ENCODE assay signal across 13 cellular contexts in the genomic region with DNA sequence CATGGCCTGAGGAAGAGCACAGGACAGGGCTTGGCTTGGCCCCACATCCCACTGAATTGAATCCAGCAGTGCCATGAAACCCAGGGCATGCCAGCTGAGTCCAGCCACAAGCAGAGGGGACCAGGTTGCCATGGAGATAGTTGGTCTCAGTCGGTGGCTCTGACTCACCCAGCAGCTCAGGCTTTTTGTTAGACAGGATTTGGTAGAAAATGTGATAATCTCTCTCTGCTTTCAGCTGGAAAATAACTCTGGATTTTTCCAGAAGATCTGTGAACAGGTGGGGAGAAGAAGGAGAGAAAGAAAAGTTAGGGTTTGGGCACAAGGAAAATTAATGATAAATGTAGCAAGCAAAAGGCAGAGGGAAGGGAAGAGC. TPM values are rescaled to one million over a fixed set of nuclear protein-coding genes. Genes with fewer than 3 reads are reported as not detected.
A peak's percentile ranks its signal among the peaks of the same experiment; 100 is the strongest.
DNase-seq lines count a peak whose midpoint lies in the region; ATAC-seq, FAIRE-seq and TF ChIP-seq lines count a peak whose summit lies in the region.
"Had no signal": no experiment of that assay in that cellular context is flagged by ENCODE, and none has a peak within 500 bp of the region (broad histone marks: within the 10 kb centered on the region; RNA-seq: fewer than 3 reads in every experiment).

No MANE protein-coding gene starts in this region.

- ATAC-seq in HG02798 (IDR thresholded peaks at IDR 0.05; ENCODE audit: poor library complexity, unreplicated experiment): no peak
- ATAC-seq: foreskin keratinocyte had no signal

- TF ChIP-seq CTCF in vagina (IDR thresholded peaks at IDR 0.05): no peak

- no peak overlapping the region for H3K27ac ChIP-seq in vagina
- H3K27ac ChIP-seq: foreskin keratinocyte had no signal

- no peaks in the 10 kb centered on the region for H3K4me1 ChIP-seq in vagina
- H3K4me1 ChIP-seq: foreskin keratinocyte had no signal

- no peaks in the 10 kb centered on the region for H3K9me3 ChIP-seq in vagina

- no peak for FAIRE-seq in H54 (lab: Jason Lieb, UNC)

- H3K4me3 ChIP-seq in vagina: no peak overlapping the region

- H3K36me3 ChIP-seq in vagina: no peaks in the 10 kb centered on the region

- DNase-seq in AG08396 (ENCODE audit: low spot score): peak; percentile 46
- DNase-seq in H54 (ENCODE audit: insufficient read length, low spot score): peak; percentile 23
- DNase-seq in astrocyte of the hippocampus (ENCODE audit: low read depth, low spot score): peak; percentile 77
- peak; percentile 13 for DNase-seq in middle frontal gyrus (ENCODE audit: extremely low spot score, low spot score)
- no peak for DNase-seq in MV-4-11 (lab: John Stamatoyannopoulos, UW)
- DNase-seq in NCI-H510A treated with DMSO at 0.1 percent for 48 hours (lab: John Stamatoyannopoulos, UW): no peak
- no peak for DNase-seq in vagina (ENCODE audit: extremely low spot score in 2 of 2)
- DNase-seq: activated CD4-positive, alpha-beta T cell treated with anti-CD3 and anti-CD28 coated beads, Interleukin-2, amount 50 U/mL, for 48 hours; foreskin keratinocyte; NCI-H2081 treated with DMSO at 0.1 percent for 48 hours; stimulated activated CD4-positive, alpha-beta T cell treated with anti-CD3 and anti-CD28 coated beads, Interleukin-4, amount 100 ng/mL, for 4 hours had no signal

- intact Hi-C loops in vagina (cut with DNase I): no loop called here

- H3K27me3 ChIP-seq in vagina: no peaks in the 10 kb centered on the region

- TF ChIP-seq POLR2A in H54 (IDR thresholded peaks at IDR 0.05; ENCODE audit: low read depth, low read length) (no peak), vagina (IDR thresholded peaks at IDR 0.05) (no peak)

RNA-seq across cellular contexts. Expression of a gene that starts 4.7 kb away (rescaled TPM):
- not detected for total RNA-seq in vagina
- total RNA-seq: foreskin keratinocyte had no signal

RNA-seq across cellular contexts. Expression of a gene that starts 22.6 kb away (rescaled TPM):
- not detected for total RNA-seq in vagina
- total RNA-seq: foreskin keratinocyte, SK-MEL-5 had no signal

RNA-seq across cellular contexts. Expression of a gene that starts 38.8 kb away (rescaled TPM):
- 47.1 TPM for total RNA-seq in vagina

RNA-seq across cellular contexts. Expression of a gene that starts 53.9 kb away (rescaled TPM):
- not detected for total RNA-seq in vagina
- total RNA-seq: foreskin keratinocyte, SK-MEL-5 had no signal

RNA-seq across cellular contexts. Expression of a gene that starts 58.1 kb away (rescaled TPM):
- not detected for total RNA-seq in vagina
- total RNA-seq: foreskin keratinocyte, SK-MEL-5 had no signal

Comparison
In these comparisons a context has a peak if more than half of its experiments do, and no peak if none do; other contexts are left out.
1. DNase-seq: peak in AG08396 (single experiment), H54 (single experiment), astrocyte of the hippocampus (single experiment) and middle frontal gyrus (single experiment); none in MV-4-11 (single experiment), NCI-H510A treated with DMSO at 0.1 percent for 48 hours (single experiment) and vagina (0 of 2).